ENCODE assay signal across 8 cellular contexts in genomic region chr17:35051183-35051578, GRCh38. TPM values are rescaled to one million over a fixed set of nuclear protein-coding genes. Genes with fewer than 3 reads are reported as not detected.
DNase-seq lines count a peak whose midpoint lies in the region; ATAC-seq and TF ChIP-seq lines count a peak whose summit lies in the region.

No MANE protein-coding gene starts in this region.

- TF ChIP-seq POLR2A in suprapubic skin (IDR thresholded peaks at IDR 0.05), result no peak

- peaks cover 27% of the 10 kb centered on the region for H3K4me1 ChIP-seq in suprapubic skin

- no peak for DNase-seq in activated CD4-positive, CD25-positive, alpha-beta regulatory T cell (lab: John Stamatoyannopoulos, UW)
- DNase-seq in T-helper 22 cell (ENCODE audit: low read depth) (peak; percentile 44), glomerular visceral epithelial cell (ENCODE audit: extremely low spot score) (peak; percentile 13), suprapubic skin (ENCODE audit: low spot score in 2 of 2) (no peak), NCI-H748 treated with DMSO at 0.1 percent for 48 hours (lab: John Stamatoyannopoulos, UW) (no peak)

- no peaks in the 10 kb centered on the region for H3K9me3 ChIP-seq in suprapubic skin

- TF ChIP-seq EP300 in suprapubic skin (IDR thresholded peaks at IDR 0.05), result no peak

- peak; percentile 36 to 41 for ATAC-seq in activated CD4-positive, CD25-positive, alpha-beta regulatory T cell treated with anti-CD3 and anti-CD28 coated beads, Interleukin-2, amount 50 U/mL, for 24 hours
- ATAC-seq in HG02981 (IDR thresholded peaks at IDR 0.05; ENCODE audit: unreplicated experiment) (peak; percentile 65), HG03095 (IDR thresholded peaks at IDR 0.05; ENCODE audit: unreplicated experiment) (no peak)

- H3K36me3 ChIP-seq in suprapubic skin, result no peaks in the 10 kb centered on the region

- H3K27ac ChIP-seq in suprapubic skin, result peak overlapping the region; percentile 57

- no peak for TF ChIP-seq CTCF in suprapubic skin (IDR thresholded peaks at IDR 0.05)

- no peaks in the 10 kb centered on the region for H3K27me3 ChIP-seq in suprapubic skin

- 31% methylated on average over 2 of the region's 2 CpGs for WGBS in suprapubic skin

- H3K4me3 ChIP-seq in suprapubic skin, result no peak overlapping the region

RNA-seq across cellular contexts. Expression of gene RFFL, which starts 12.3 kb away (rescaled TPM):
- total RNA-seq in suprapubic skin, result 10 to 100 TPM; 12.8 to 24.0 (median 16.6) TPM

Comparison
In these comparisons a context has a peak if more than half of its experiments do, and no peak if none do; other contexts are left out.
1. DNase-seq: peak in T-helper 22 cell (single experiment) and glomerular visceral epithelial cell (single experiment); none in activated CD4-positive, CD25-positive, alpha-beta regulatory T cell (0 of 4), suprapubic skin (0 of 2) and NCI-H748 treated with DMSO at 0.1 percent for 48 hours (single experiment).